ENCODE assay signal across 14 cellular contexts in genomic region chr2:219297766-219298456, GRCh38. TPM values are rescaled to one million over a fixed set of nuclear protein-coding genes. Genes with fewer than 3 reads are reported as not detected.
DNase-seq lines count a peak whose midpoint lies in the region; ATAC-seq and TF ChIP-seq lines count a peak whose summit lies in the region.
"Had no signal": no experiment of that assay in that cellular context is flagged by ENCODE, and none has a peak within 500 bp of the region (broad histone marks: within the 10 kb centered on the region; RNA-seq: fewer than 3 reads in every experiment).

No MANE protein-coding gene starts in this region.

- H4K20me1 ChIP-seq in mammary epithelial cell (ENCODE audit: insufficient read depth, low read length) (no peaks in the 10 kb centered on the region), OCI-LY7 (ENCODE audit: insufficient read depth, low read length) (no peaks in the 10 kb centered on the region)

- H3K27me3 ChIP-seq in mammary epithelial cell (ENCODE audit: insufficient read depth, low read length) = no peaks in the 10 kb centered on the region

- H3K4me3 Mint-ChIP-seq in MCF 10A (ENCODE audit: unreplicated experiment) (no peak overlapping the region), type B pancreatic cell (no peak overlapping the region)
- no peak overlapping the region for H3K4me3 Mint-ChIP-seq in activated CD4-positive, alpha-beta memory T cell treated with anti-CD3 and anti-CD28 coated beads, Interleukin-2, amount 10 ng/mL, durations not matched to agents 7 days and 5 days
- H3K4me3 Mint-ChIP-seq: activated naive CD4-positive, alpha-beta T cell treated with anti-CD3 and anti-CD28 coated beads, Interleukin-2, amount 10 ng/mL, durations not matched to agents 7 days and 5 days; T-helper 1 cell treated with Interleukin-12 subunit alpha and Interleukin-12 subunit beta and Interleukin-4 antibody, amounts not matched to agents 30 μg/mL and 1 μg/mL, for 36 hours had no signal

- no peaks in the 10 kb centered on the region for H3K36me3 ChIP-seq in mammary epithelial cell (ENCODE audit: insufficient read depth, low read length)
- no peaks in the 10 kb centered on the region for H3K36me3 ChIP-seq in OCI-LY7 (ENCODE audit: insufficient read depth, low read length)
- H3K36me3 ChIP-seq: left lung, stomach had no signal

- WGBS in mammary epithelial cell (ENCODE audit: low coverage, missing lambda C conversion rate) = 82% methylated on average over 11 of the region's 14 CpGs

- no peak for DNase-seq in mammary epithelial cell
- no peak for DNase-seq in MCF 10A (ENCODE audit: unreplicated experiment)
- peak; percentile 14 for DNase-seq in activated CD4-positive, alpha-beta memory T cell treated with anti-CD3 and anti-CD28 coated beads, Interleukin-2, amount 10 ng/mL, durations not matched to agents 7 days and 5 days
- DNase-seq in fibroblast of mammary gland (ENCODE audit: low read depth) = no peak
- peak; percentile 53 for DNase-seq in type B pancreatic cell (ENCODE audit: extremely low spot score, unreplicated experiment)
- DNase-seq in retina = no peak
- DNase-seq in OCI-LY7 (ENCODE audit: low spot score) = no peak

- CTCF ChIA-PET in mammary epithelial cell (lab: Charles Lee; ENCODE audit: low non-redundant PET) = no interaction called here
- CTCF ChIA-PET in MCF 10A (lab: Yijun Ruan, JAX) = interaction anchor here (0.6 to 17.4 kb wide), 19 partner anchors 7 to 271 kb away, joined by 3 to 445 read pairs (median 5); partner anchors contain the start of genes ABCB6, CNPPD1, DNAJB2 and GLB1L
- CTCF ChIA-PET in activated CD4-positive, alpha-beta memory T cell treated with anti-CD3 and anti-CD28 coated beads, Interleukin-2, amount 10 ng/mL, durations not matched to agents 7 days and 5 days (lab: Charles Lee) = interaction anchor here (1.0 to 4.5 kb wide), 9 partner anchors 11 to 150 kb away, joined by 3 to 26 read pairs (median 4); partner anchors contain the start of genes CNPPD1 and DNAJB2
- CTCF ChIA-PET in OCI-LY7 (lab: Charles Lee; ENCODE audit: unreplicated experiment) = no interaction called here

- H3K79me2 ChIP-seq in mammary epithelial cell (ENCODE audit: insufficient read depth, low read length) (no peaks in the 10 kb centered on the region), OCI-LY7 (ENCODE audit: insufficient read depth, low read depth, low read length) (no peaks in the 10 kb centered on the region)

- dilution Hi-C loops in mammary epithelial cell (cut with HindIII; ENCODE audit: low sequenced_read_pairs) = loop anchor here (5.0 kb wide), 2 partner anchors 44 to 46 kb away; partner anchors contain the start of genes TUBA4A and TUBA4B

- H3K4me1 Mint-ChIP-seq in MCF 10A (ENCODE audit: insufficient read depth, unreplicated experiment) = peaks cover 11% of the 10 kb centered on the region
- peaks cover 22% of the 10 kb centered on the region for H3K4me1 Mint-ChIP-seq in activated CD4-positive, alpha-beta memory T cell treated with anti-CD3 and anti-CD28 coated beads, Interleukin-2, amount 10 ng/mL, durations not matched to agents 7 days and 5 days
- no peaks in the 10 kb centered on the region for H3K4me1 Mint-ChIP-seq in type B pancreatic cell (ENCODE audit: unreplicated experiment)

- ATAC-seq in esophagus mucosa = no peak

- intact Hi-C loops in mammary epithelial cell (cut with micrococcal nuclease) (loop anchor here (1.0 to 5.0 kb wide), 9 partner anchors 45 to 241 kb away; partner anchors contain the start of genes ANKZF1, ATG9A, NHEJ1 and TUBA4A), MCF 10A (cut with micrococcal nuclease) (loop anchor here (1.0 to 5.0 kb wide), 5 partner anchors 19 to 138 kb away; partner anchors contain the start of genes ABCB6, DNAJB2, GLB1L and NHEJ1), OCI-LY7 (cut with micrococcal nuclease; ENCODE audit: unreplicated experiment) (loop anchor here (1.0 kb wide), 2 partner anchors 120 to 138 kb away; partner anchors contain the start of genes NHEJ1 and RETREG2)

- H3K9me3 Mint-ChIP-seq in MCF 10A (ENCODE audit: unreplicated experiment) = no peaks in the 10 kb centered on the region
- no peaks in the 10 kb centered on the region for H3K9me3 Mint-ChIP-seq in activated CD4-positive, alpha-beta memory T cell treated with anti-CD3 and anti-CD28 coated beads, Interleukin-2, amount 10 ng/mL, durations not matched to agents 7 days and 5 days
- H3K9me3 Mint-ChIP-seq in type B pancreatic cell = no peaks in the 10 kb centered on the region
- H3K9me3 Mint-ChIP-seq: activated naive CD4-positive, alpha-beta T cell treated with anti-CD3 and anti-CD28 coated beads, Interleukin-2, amount 10 ng/mL, durations not matched to agents 7 days and 5 days; T-helper 1 cell treated with Interleukin-12 subunit alpha and Interleukin-12 subunit beta and Interleukin-4 antibody, amounts not matched to agents 30 μg/mL and 1 μg/mL, for 36 hours had no signal

- H3K4me3 ChIP-seq in mammary epithelial cell (replicated peaks in 1 of 3; ENCODE audit: insufficient read depth in 1 of 3, low read depth in 2 of 3, low read length in 3 of 3) (no peak overlapping the region), fibroblast of mammary gland (ENCODE audit: control insufficient read depth, low read depth, low read length) (no peak overlapping the region), OCI-LY7 (ENCODE audit: low read depth, low read length, poor library complexity, severe bottlenecking) (no peak overlapping the region)
- H3K4me3 ChIP-seq: left lung, stomach had no signal

- no peak overlapping the region for H3K9ac ChIP-seq in mammary epithelial cell (ENCODE audit: insufficient read depth, low read length)

- no peak overlapping the region for H3K27ac Mint-ChIP-seq in MCF 10A (ENCODE audit: low read depth, unreplicated experiment)
- no peak overlapping the region for H3K27ac Mint-ChIP-seq in activated CD4-positive, alpha-beta memory T cell treated with anti-CD3 and anti-CD28 coated beads, Interleukin-2, amount 10 ng/mL, durations not matched to agents 7 days and 5 days
- H3K27ac Mint-ChIP-seq in type B pancreatic cell = no peak overlapping the region
- H3K27ac Mint-ChIP-seq: activated naive CD4-positive, alpha-beta T cell treated with anti-CD3 and anti-CD28 coated beads, Interleukin-2, amount 10 ng/mL, durations not matched to agents 7 days and 5 days; progenitor cell of endocrine pancreas; T-helper 1 cell treated with Interleukin-12 subunit alpha and Interleukin-12 subunit beta and Interleukin-4 antibody, amounts not matched to agents 30 μg/mL and 1 μg/mL, for 36 hours had no signal

- H3K27me3 Mint-ChIP-seq in MCF 10A (ENCODE audit: insufficient read depth, unreplicated experiment) (peaks cover 35% of the 10 kb centered on the region), type B pancreatic cell (peaks cover 70% of the 10 kb centered on the region)
- peaks cover 34% of the 10 kb centered on the region for H3K27me3 Mint-ChIP-seq in activated CD4-positive, alpha-beta memory T cell treated with anti-CD3 and anti-CD28 coated beads, Interleukin-2, amount 10 ng/mL, durations not matched to agents 7 days and 5 days

- H3K9me2 ChIP-seq in OCI-LY7 (ENCODE audit: insufficient read depth, low read length) = no peaks in the 10 kb centered on the region

- in situ Hi-C loops in mammary epithelial cell (cut with MboI; ENCODE audit: low sequenced_read_pairs in 2 of 2) = loop anchor here (10.0 kb wide), 1 partner anchor 133 kb away; the partner anchor contains the start of gene NHEJ1 (in 2 of the 2)

- POLR2A ChIA-PET in MCF 10A (lab: Yijun Ruan, JAX) = interaction anchor here (0.6 to 1.4 kb wide), 2 partner anchors 121 to 161 kb away, joined by 3 to 8 read pairs; partner anchors contain the start of gene CNPPD1
- POLR2A ChIA-PET in activated CD4-positive, alpha-beta memory T cell treated with anti-CD3 and anti-CD28 coated beads, Interleukin-2, amount 10 ng/mL, durations not matched to agents 7 days and 5 days (lab: Charles Lee) = interaction anchor here (1.5 kb wide), 1 partner anchor 19 kb away, joined by 3 read pairs; the partner anchor contains the start of gene DNAJB2
- POLR2A ChIA-PET in OCI-LY7 (lab: Charles Lee) = no interaction called here

- H3K9me3 ChIP-seq in mammary epithelial cell (replicated peaks; ENCODE audit: insufficient read depth, low read length) (no peaks in the 10 kb centered on the region), OCI-LY7 (ENCODE audit: low read length) (no peaks in the 10 kb centered on the region)
- H3K9me3 ChIP-seq: left lung, stomach had no signal

- no peak overlapping the region for H3K27ac ChIP-seq in mammary epithelial cell (ENCODE audit: insufficient read depth, low read depth, low read length)
- H3K27ac ChIP-seq in OCI-LY7 (ENCODE audit: low read depth, low read length, poor library complexity, severe bottlenecking) = no peak overlapping the region
- H3K27ac ChIP-seq: left lung, stomach had no signal

- H3K4me1 ChIP-seq in mammary epithelial cell (ENCODE audit: insufficient read depth, low read length) = peaks cover 8% of the 10 kb centered on the region
- peaks cover 21% of the 10 kb centered on the region for H3K4me1 ChIP-seq in OCI-LY7 (ENCODE audit: insufficient read depth, low read length, poor library complexity, severe bottlenecking)

- H2AFZ ChIP-seq in mammary epithelial cell (ENCODE audit: low read depth, low read length) = no peak overlapping the region
- no peak overlapping the region for H2AFZ ChIP-seq in OCI-LY7 (ENCODE audit: low read length)

- peaks cover 6% of the 10 kb centered on the region for H3K36me3 Mint-ChIP-seq in MCF 10A (ENCODE audit: insufficient read depth, unreplicated experiment)
- H3K36me3 Mint-ChIP-seq in activated CD4-positive, alpha-beta memory T cell treated with anti-CD3 and anti-CD28 coated beads, Interleukin-2, amount 10 ng/mL, durations not matched to agents 7 days and 5 days (ENCODE audit: low read depth) = no peaks in the 10 kb centered on the region
- H3K36me3 Mint-ChIP-seq in type B pancreatic cell = no peaks in the 10 kb centered on the region
- H3K36me3 Mint-ChIP-seq: activated naive CD4-positive, alpha-beta T cell treated with anti-CD3 and anti-CD28 coated beads, Interleukin-2, amount 10 ng/mL, durations not matched to agents 7 days and 5 days had no signal

- TF ChIP-seq CTCF in mammary epithelial cell (conservative IDR thresholded peaks at IDR 0.05 in 1 of 2, IDR thresholded peaks at IDR 0.05 in 1 of 2; ENCODE audit: extremely low read depth in 1 of 2, insufficient read depth in 1 of 2, low read depth in 1 of 2, low read length in 2 of 2) (peak; percentile 8 to 19), MCF 10A (IDR thresholded peaks at IDR 0.05; ENCODE audit: unreplicated experiment) (no peak), fibroblast of mammary gland (conservative IDR thresholded peaks at IDR 0.05; ENCODE audit: control insufficient read depth, insufficient read depth, low read depth, low read length) (peak; percentile 32), type B pancreatic cell (conservative IDR thresholded peaks at IDR 0.05) (no peak), OCI-LY7 (conservative IDR thresholded peaks at IDR 0.05; ENCODE audit: low read length) (no peak)

- no TSS peak for BruUV-seq in mammary epithelial cell (replicated peaks; lab: Mats Ljungman, UMichigan)
- no TSS peak for BruUV-seq in MCF 10A (replicated peaks; lab: Mats Ljungman, UMichigan)
- BruUV-seq in OCI-LY7 (replicated peaks; lab: Mats Ljungman, UMichigan) = no TSS peak

- H3K4me2 ChIP-seq in mammary epithelial cell (ENCODE audit: insufficient read depth, low read depth, low read length) = no peak overlapping the region
- no peak overlapping the region for H3K4me2 ChIP-seq in OCI-LY7 (ENCODE audit: low read length)

RNA-seq across cellular contexts. Expression of gene PTPRN, which starts 11.3 kb away (rescaled TPM):
- not detected for total RNA-seq in mammary epithelial cell
- 0.07 TPM for polyA plus RNA-seq in mammary epithelial cell
- not detected for polyA minus RNA-seq in mammary epithelial cell
- not detected in 2 replicates for total RNA-seq in MCF 10A (2022)
- under 1 TPM; 0.28 to 0.33 TPM for total RNA-seq in activated CD4-positive, alpha-beta memory T cell treated with anti-CD3 and anti-CD28 coated beads, Interleukin-2, amount 10 ng/mL, durations not matched to agents 7 days and 5 days
- total RNA-seq in type B pancreatic cell (ENCODE audit: low replicate concordance) = 17.5 and 35.6 TPM in 2 replicates
- total RNA-seq in esophagus mucosa = not detected
- not detected in 2 replicates for total RNA-seq in OCI-LY7 (2014; rRNA removed; shearing (Covaris generic))
- not detected in 2 replicates for total RNA-seq in OCI-LY7 (2022)

RNA-seq across cellular contexts. Expression of gene DNAJB2, which starts 18.7 kb away (rescaled TPM):
- 100 to 1,000 TPM in 1 of 2 donors, 10 to 100 TPM in 1; 58.9 to 110 TPM for total RNA-seq in mammary epithelial cell
- 32.8 TPM for polyA plus RNA-seq in mammary epithelial cell
- polyA minus RNA-seq in mammary epithelial cell = 49.1 TPM
- 58.2 and 59.8 TPM in 2 replicates for total RNA-seq in MCF 10A (2022)
- 10 to 100 TPM; 57.0 to 59.7 TPM for total RNA-seq in activated CD4-positive, alpha-beta memory T cell treated with anti-CD3 and anti-CD28 coated beads, Interleukin-2, amount 10 ng/mL, durations not matched to agents 7 days and 5 days
- 68.5 and 109 TPM in 2 replicates for total RNA-seq in type B pancreatic cell (ENCODE audit: low replicate concordance)
- 51.7 TPM for total RNA-seq in esophagus mucosa
- total RNA-seq in OCI-LY7 (2014; rRNA removed; shearing (Covaris generic)) = 49.9 and 53.0 TPM in 2 replicates
- total RNA-seq in OCI-LY7 (2022) = 55.3 and 58.7 TPM in 2 replicates

RNA-seq across cellular contexts. Expression of gene RESP18, which starts 34.6 kb away (rescaled TPM):
- total RNA-seq in mammary epithelial cell (not detected), MCF 10A (2022) (not detected in 2 replicates), type B pancreatic cell (ENCODE audit: low replicate concordance) (not detected in 2 replicates), esophagus mucosa (not detected), OCI-LY7 (2022) (not detected in 2 replicates)
- not detected for polyA plus RNA-seq in mammary epithelial cell
- not detected for polyA minus RNA-seq in mammary epithelial cell
- not detected for total RNA-seq in activated CD4-positive, alpha-beta memory T cell treated with anti-CD3 and anti-CD28 coated beads, Interleukin-2, amount 10 ng/mL, durations not matched to agents 7 days and 5 days
- not detected in 2 replicates for total RNA-seq in OCI-LY7 (2014; rRNA removed; shearing (Covaris generic))
- total RNA-seq: H4, left lung, progenitor cell of endocrine pancreas, stomach had no signal
- polyA plus RNA-seq: stomach had no signal

RNA-seq across cellular contexts. Expression of gene TUBA4A, which starts 44.2 kb away (rescaled TPM):
- total RNA-seq in mammary epithelial cell = 100 to 1,000 TPM; 206 to 209 TPM
- polyA plus RNA-seq in mammary epithelial cell = 616 TPM
- polyA minus RNA-seq in mammary epithelial cell = 360 TPM
- total RNA-seq in MCF 10A (2022) = 37.2 and 80.5 TPM in 2 replicates
- 100 to 1,000 TPM; 313 to 344 TPM for total RNA-seq in activated CD4-positive, alpha-beta memory T cell treated with anti-CD3 and anti-CD28 coated beads, Interleukin-2, amount 10 ng/mL, durations not matched to agents 7 days and 5 days
- total RNA-seq in type B pancreatic cell (ENCODE audit: low replicate concordance) = 25.4 and 81.1 TPM in 2 replicates
- 138 TPM for total RNA-seq in esophagus mucosa
- total RNA-seq in OCI-LY7 (2014; rRNA removed; shearing (Covaris generic)) = 62.8 and 96.0 TPM in 2 replicates
- total RNA-seq in OCI-LY7 (2022) = 181 and 186 TPM in 2 replicates

RNA-seq across cellular contexts. Expression of gene TUBA4B, which starts 44.9 kb away (rescaled TPM):
- total RNA-seq in mammary epithelial cell = not detected
- 0.08 TPM for polyA plus RNA-seq in mammary epithelial cell
- not detected for polyA minus RNA-seq in mammary epithelial cell
- total RNA-seq in MCF 10A (2022) = not detected in 2 replicates
- not detected for total RNA-seq in activated CD4-positive, alpha-beta memory T cell treated with anti-CD3 and anti-CD28 coated beads, Interleukin-2, amount 10 ng/mL, durations not matched to agents 7 days and 5 days
- not detected in 2 replicates for total RNA-seq in type B pancreatic cell (ENCODE audit: low replicate concordance)
- total RNA-seq in esophagus mucosa = not detected
- not detected in 2 replicates for total RNA-seq in OCI-LY7 (2014; rRNA removed; shearing (Covaris generic))
- 0.28 TPM in 1 of 2 replicates, not detected in the other for total RNA-seq in OCI-LY7 (2022)
- total RNA-seq: H4, progenitor cell of endocrine pancreas, stomach had no signal
- polyA plus RNA-seq: stomach had no signal

Comparison
In these comparisons a context has a peak if more than half of its experiments do, and no peak if none do; other contexts are left out.
1. CTCF ChIP-seq: peak in mammary epithelial cell (2 of 2) and fibroblast of mammary gland (single experiment); none in MCF 10A (single experiment), type B pancreatic cell (single experiment) and OCI-LY7 (single experiment).
2. CTCF ChIA-PET loops: an anchor here in MCF 10A (0.6 to 17.4 kb wide) and activated CD4-positive, alpha-beta memory T cell treated with anti-CD3 and anti-CD28 coated beads, Interleukin-2, amount 10 ng/mL, durations not matched to agents 7 days and 5 days (1.0 to 4.5 kb wide); none called in mammary epithelial cell and OCI-LY7.
3. DNase-seq: peak in activated CD4-positive, alpha-beta memory T cell treated with anti-CD3 and anti-CD28 coated beads, Interleukin-2, amount 10 ng/mL, durations not matched to agents 7 days and 5 days (single experiment) and type B pancreatic cell (single experiment); none in mammary epithelial cell (single experiment), MCF 10A (single experiment), fibroblast of mammary gland (single experiment), retina (single experiment) and OCI-LY7 (single experiment).
4. RNA of gene PTPRN, which starts 11.3 kb away (total RNA-seq): 17.5 to 35.6 TPM in type B pancreatic cell; 0.28 to 0.33 TPM in activated CD4-positive, alpha-beta memory T cell treated with anti-CD3 and anti-CD28 coated beads, Interleukin-2, amount 10 ng/mL, durations not matched to agents 7 days and 5 days, not detected in OCI-LY7, not detected in mammary epithelial cell, not detected in MCF 10A and not detected in esophagus mucosa (single experiment); every median in the first group is over 10 times any median in the second.